In the genomic region with DNA sequence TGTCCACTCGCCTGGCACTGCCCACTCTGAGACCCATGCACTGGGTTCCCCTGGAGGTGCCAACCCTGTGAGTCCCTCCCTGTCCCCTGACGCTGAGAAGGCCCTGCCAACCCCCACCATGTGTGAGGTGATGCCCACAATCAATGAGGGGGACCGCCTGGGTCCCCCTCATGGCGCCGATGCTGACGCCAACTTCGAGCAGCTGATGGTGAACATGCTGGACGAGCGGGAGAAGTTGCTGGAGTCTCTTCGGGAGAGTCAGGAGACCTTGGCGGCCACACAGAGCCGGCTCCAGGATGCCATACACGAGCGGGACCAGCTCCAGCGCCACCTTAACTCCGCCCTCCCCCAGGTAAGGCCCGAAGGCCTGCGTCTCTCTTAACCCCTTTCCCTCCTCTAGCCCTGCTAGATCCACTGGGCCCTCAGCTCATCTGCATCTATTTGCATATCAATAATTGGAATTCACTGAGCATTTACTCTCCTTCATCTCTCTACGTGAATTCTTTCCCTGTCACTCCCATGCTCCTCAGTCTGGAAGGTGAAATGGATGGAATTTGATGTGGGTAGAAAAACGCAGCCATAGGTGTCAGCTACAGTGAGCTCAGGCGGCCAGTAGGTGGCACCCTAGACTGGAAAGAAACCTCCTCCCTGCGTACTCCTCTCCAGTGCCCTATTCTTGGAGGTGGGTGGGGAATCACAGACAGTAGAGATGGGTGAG, we compare ENCODE assay signal across 8 cellular contexts. TPM values are rescaled to one million over a fixed set of nuclear protein-coding genes. Genes with fewer than 3 reads are reported as not detected.
A peak's percentile ranks its signal among the peaks of the same experiment; 100 is the strongest.
DNase-seq lines count a peak whose midpoint lies in the region; ATAC-seq and TF ChIP-seq lines count a peak whose summit lies in the region.

No MANE protein-coding gene starts in this region.

- no peak overlapping the region for H3K27ac Mint-ChIP-seq in glutamatergic neuron (ENCODE audit: unreplicated experiment)

- peaks cover 3% of the 10 kb centered on the region for H3K4me1 ChIP-seq in upper lobe of right lung

- H3K36me3 Mint-ChIP-seq in glutamatergic neuron (ENCODE audit: unreplicated experiment) = no peaks in the 10 kb centered on the region

- TF ChIP-seq CTCF in GM10266 (IDR thresholded peaks at IDR 0.05; ENCODE audit: control insufficient read depth, insufficient read depth, low read depth, missing control alignments) (peak; percentile 89), glutamatergic neuron (IDR thresholded peaks at IDR 0.05; ENCODE audit: partially characterized antibody, unreplicated experiment) (peak; percentile 73), upper lobe of right lung (IDR thresholded peaks at IDR 0.05) (peak; percentile 90)

- in situ Hi-C loops in SK-MEL-5 (cut with HindIII; ENCODE audit: low pct_unique_long_range_greater_than_20kb, low sequenced_read_pairs) = no loop called here

- peaks cover 34% of the 10 kb centered on the region for H3K4me1 Mint-ChIP-seq in glutamatergic neuron (ENCODE audit: low read depth, unreplicated experiment)

- no peaks in the 10 kb centered on the region for H3K9me3 ChIP-seq in upper lobe of right lung

- peaks cover 7% of the 10 kb centered on the region for H3K9me3 Mint-ChIP-seq in glutamatergic neuron (ENCODE audit: unreplicated experiment)

- no peaks in the 10 kb centered on the region for H3K27me3 ChIP-seq in upper lobe of right lung

- H3K36me3 ChIP-seq in upper lobe of right lung = no peaks in the 10 kb centered on the region

- no peak overlapping the region for H3K4me3 ChIP-seq in upper lobe of right lung

- ATAC-seq in upper lobe of right lung (peak; percentile 90), HG03460 (IDR thresholded peaks at IDR 0.05; ENCODE audit: unreplicated experiment) (no peak)

- no peak overlapping the region for H3K27ac ChIP-seq in upper lobe of right lung

- intact Hi-C loops in upper lobe of right lung (cut with DNase I) = loop anchor here (5.0 kb wide), 1 partner anchor 178 kb away; no protein-coding TSS in a partner anchor

- peak; percentile 74 for DNase-seq in GM10266 (ENCODE audit: extremely low spot score)
- DNase-seq in M059J (ENCODE audit: low read depth) = peak; percentile 61
- DNase-seq in SK-MEL-5 (ENCODE audit: low read depth, low spot score) = peak; percentile 78
- DNase-seq in activated naive CD4-positive, alpha-beta T cell treated with Interleukin-2 at 50 U/mL for 16 hours = peak; percentile 63
- DNase-seq in glutamatergic neuron = peak; percentile 84
- DNase-seq in pons (ENCODE audit: low spot score) = peak; percentile 80
- DNase-seq in upper lobe of right lung = peak; percentile 82

- H3K27me3 Mint-ChIP-seq in glutamatergic neuron (ENCODE audit: unreplicated experiment) = peaks cover 6% of the 10 kb centered on the region

- H3K4me3 Mint-ChIP-seq in glutamatergic neuron (ENCODE audit: unreplicated experiment) = no peak overlapping the region

RNA-seq across cellular contexts. Expression of a gene that starts 12.8 kb away (rescaled TPM):
- 2.5 and 12.1 TPM in 2 replicates for total RNA-seq in M059J (2014; rRNA removed; shearing (Covaris generic))
- 4.5 and 4.8 TPM in 2 replicates for total RNA-seq in SK-MEL-5 (2014; rRNA removed; shearing (Covaris generic))
- polyA plus RNA-seq in SK-MEL-5 (2015; cell fraction: cytosol; rRNA removed) = 0.90 and 1.4 TPM in 2 replicates
- 29.8 and 30.8 TPM in 2 replicates for polyA plus RNA-seq in SK-MEL-5 (2015; cell fraction: nucleus; rRNA removed)
- total RNA-seq in glutamatergic neuron (ENCODE audit: unreplicated experiment) (74.7 TPM), upper lobe of right lung (1.3 TPM)

RNA-seq across cellular contexts. Expression of a gene that starts 31.9 kb away (rescaled TPM):
- 84.6 and 99.6 TPM in 2 replicates for total RNA-seq in M059J (2014; rRNA removed; shearing (Covaris generic))
- 64.8 and 78.1 TPM in 2 replicates for total RNA-seq in SK-MEL-5 (2014; rRNA removed; shearing (Covaris generic))
- 51.4 and 55.3 TPM in 2 replicates for polyA plus RNA-seq in SK-MEL-5 (2015; cell fraction: cytosol; rRNA removed)
- 206 and 207 TPM in 2 replicates for polyA plus RNA-seq in SK-MEL-5 (2015; cell fraction: nucleus; rRNA removed)
- total RNA-seq in glutamatergic neuron (ENCODE audit: unreplicated experiment) (61.5 TPM), upper lobe of right lung (50.4 TPM)

RNA-seq across cellular contexts. Expression of a gene that starts 46.8 kb away (rescaled TPM):
- total RNA-seq in M059J (2014; rRNA removed; shearing (Covaris generic)) = not detected in 2 replicates
- not detected in 2 replicates for total RNA-seq in SK-MEL-5 (2014; rRNA removed; shearing (Covaris generic))
- polyA plus RNA-seq in SK-MEL-5 (2015; cell fraction: cytosol; rRNA removed) = not detected in 2 replicates
- polyA plus RNA-seq in SK-MEL-5 (2015; cell fraction: nucleus; rRNA removed) = not detected in 2 replicates
- not detected for total RNA-seq in glutamatergic neuron (ENCODE audit: unreplicated experiment)
- not detected for total RNA-seq in upper lobe of right lung
